ENCODE assay signal across 20 cellular contexts in genomic region chr20:57470212-57470522, GRCh38. TPM values are rescaled to one million over a fixed set of nuclear protein-coding genes. Genes with fewer than 3 reads are reported as not detected.
DNase-seq lines count a peak whose midpoint lies in the region; ATAC-seq and TF ChIP-seq lines count a peak whose summit lies in the region.
"Had no signal": no experiment of that assay in that cellular context is flagged by ENCODE, and none has a peak within 500 bp of the region (broad histone marks: within the 10 kb centered on the region; RNA-seq: fewer than 3 reads in every experiment).

No MANE protein-coding gene starts in this region.

- BruUV-seq in PC-3 (replicated peaks; lab: Mats Ljungman, UMichigan) = no TSS peak

- TF ChIP-seq EP300 in gastroesophageal sphincter (IDR thresholded peaks at IDR 0.05) = no peak

- H2AFZ ChIP-seq in GM23338 = peak overlapping the region; percentile 79
- no peak overlapping the region for H2AFZ ChIP-seq in PC-3 (ENCODE audit: low read length)

- no peaks in the 10 kb centered on the region for H3K9me2 ChIP-seq in GM23338 (ENCODE audit: insufficient read depth)
- no peaks in the 10 kb centered on the region for H3K9me2 ChIP-seq in PC-3 (replicated peaks; ENCODE audit: low read length)

- no peaks in the 10 kb centered on the region; the same call in 2 of the 3 replicates for H3K9me3 Mint-ChIP-seq in GM23338

- H3F3A ChIP-seq in GM23338 (replicated peaks; ENCODE audit: low read depth) (no peaks in the 10 kb centered on the region), PC-3 (ENCODE audit: low read length, unreplicated experiment) (no peaks in the 10 kb centered on the region)

- TF ChIP-seq POLR2A in gastroesophageal sphincter (IDR thresholded peaks at IDR 0.05) = no peak

- no peaks in the 10 kb centered on the region for H3K36me3 Mint-ChIP-seq in GM23338 (ENCODE audit: low read depth)

- H3K9ac ChIP-seq in PC-3 (ENCODE audit: low read length) = no peak overlapping the region

- H3K27ac Mint-ChIP-seq in GM23338 = no peak overlapping the region

- intact Hi-C loops in posterior vena cava (cut with DNase I) = loop anchor here in 1 of 2 donors (10.0 kb wide), 1 partner anchor 65 kb away; no protein-coding TSS in a partner anchor
- intact Hi-C loops in PC-3 (cut with micrococcal nuclease) = no loop called here

- whole genome bisulfite sequencing in gastroesophageal sphincter (ENCODE audit: low coverage in 1 of 2), 2 donors = 62 to 76% methylated on average over 5 to 6 of the region's 9 CpGs

- ATAC-seq in GM23338 (peak; percentile 36), gastroesophageal sphincter (no peak), PC-3 (no peak)
- ATAC-seq: activated CD4-positive, CD25-positive, alpha-beta regulatory T cell treated with anti-CD3 and anti-CD28 coated beads, Interleukin-2, amount 50 U/mL, for 24 hours had no signal

- H3K4me3 Mint-ChIP-seq in GM23338 = no peak overlapping the region; the same call in 2 of the 3 replicates

- CTCF ChIA-PET in PC-3 (lab: Charles Lee) = no interaction called here

- no peaks in the 10 kb centered on the region for H3K36me3 ChIP-seq in GM23338 (ENCODE audit: insufficient read depth)
- H3K36me3 ChIP-seq in gastroesophageal sphincter = no peaks in the 10 kb centered on the region
- H3K36me3 ChIP-seq in PC-3 (ENCODE audit: low read depth, low read length) = no peaks in the 10 kb centered on the region
- H3K36me3 ChIP-seq: SJSA1 had no signal

- H3K27ac ChIP-seq in GM23338 (ENCODE audit: low read depth) (no peak overlapping the region), gastroesophageal sphincter (peak overlapping the region; percentile 25 to 84 (median 64)), PC-3 (ENCODE audit: low read length) (no peak overlapping the region)
- H3K27ac ChIP-seq: epithelial cell of prostate, SJSA1 had no signal

- DNase-seq in GM23338 (ENCODE audit: low spot score) (no peak), NCI-H146 treated with DMSO at 0.1 percent for 48 hours (lab: John Stamatoyannopoulos, UW; ENCODE audit: unreplicated experiment) (peak; percentile 30), posterior vena cava (ENCODE audit: low spot score) (peak; percentile 32), PC-3 (no peak), SKM-1 (lab: John Stamatoyannopoulos, UW; ENCODE audit: unreplicated experiment) (no peak), NOMO-1 treated with dmso at 0.1 percent for 144 hours (lab: John Stamatoyannopoulos, UW; ENCODE audit: unreplicated experiment) (no peak), LoVo (ENCODE audit: low spot score) (no peak)
- DNase-seq: activated gamma-delta T cell treated with Interleukin-2 at 50 U/mL for 16 hours, AML-193, foreskin melanocyte, KBM-7, NCI-H1092 had no signal

- 0 out of 2 replicates have a peak overlapping the region, but pooled peaks have one; percentile 16 for H3K4me2 ChIP-seq in GM23338
- H3K4me2 ChIP-seq in PC-3 (ENCODE audit: low read length) = no peak overlapping the region

- H4K20me1 ChIP-seq in GM23338 (replicated peaks; ENCODE audit: insufficient read depth) (no peaks in the 10 kb centered on the region), PC-3 (ENCODE audit: low read length) (no peaks in the 10 kb centered on the region)

- peaks cover 40% of the 10 kb centered on the region for H3K4me1 Mint-ChIP-seq in GM23338

- H3K9me3 ChIP-seq in gastroesophageal sphincter = no peaks in the 10 kb centered on the region
- H3K9me3 ChIP-seq in PC-3 (ENCODE audit: low read length) = no peaks in the 10 kb centered on the region
- H3K9me3 ChIP-seq: Caco-2, SJSA1 had no signal

- peaks cover 17% of the 10 kb centered on the region for H3K27me3 Mint-ChIP-seq in GM23338 (ENCODE audit: insufficient read depth, low read depth, poor library complexity)

- H3K4me1 ChIP-seq in GM23338 (ENCODE audit: insufficient read depth) (peaks cover 15% of the 10 kb centered on the region), gastroesophageal sphincter (peaks cover 3 to 71% (median 15%) of the 10 kb centered on the region in 3 donors), PC-3 (ENCODE audit: insufficient read depth, low read length) (no peaks in the 10 kb centered on the region)
- H3K4me1 ChIP-seq: Caco-2 had no signal

- H3K4me3 ChIP-seq in GM23338 (no peak overlapping the region), gastroesophageal sphincter (no peak overlapping the region), PC-3 (ENCODE audit: low read length) (no peak overlapping the region)
- H3K4me3 ChIP-seq: dorsolateral prefrontal cortex, SJSA1 had no signal

- H3K79me2 ChIP-seq in GM23338 (replicated peaks; ENCODE audit: insufficient read depth) (no peaks in the 10 kb centered on the region), PC-3 (ENCODE audit: low read length) (no peaks in the 10 kb centered on the region)

- TF ChIP-seq CTCF in GM23338 (conservative IDR thresholded peaks at IDR 0.05; ENCODE audit: low read depth in 2 of 2) (no peak), gastroesophageal sphincter (IDR thresholded peaks at IDR 0.05) (no peak), PC-3 (conservative IDR thresholded peaks at IDR 0.05; ENCODE audit: low read depth, low read length) (no peak)

- POLR2A ChIA-PET in PC-3 (lab: Charles Lee; ENCODE audit: unreplicated experiment) = no interaction called here

- H3K27me3 ChIP-seq in GM23338 (ENCODE audit: insufficient read depth) = no peaks in the 10 kb centered on the region
- no peaks in the 10 kb centered on the region for H3K27me3 ChIP-seq in gastroesophageal sphincter
- peaks cover 48% of the 10 kb centered on the region for H3K27me3 ChIP-seq in PC-3 (ENCODE audit: low read length)
- H3K27me3 ChIP-seq: SJSA1 had no signal

TF ChIP-seq in GM23338, 12 proteins besides CTCF, POLR2A, EP300 and RAD21 (continues in another document):
- no peak for TF ChIP-seq NANOG (IDR thresholded peaks at IDR 0.05; ENCODE audit: borderline replicate concordance)
- TF ChIP-seq EZH2 (IDR thresholded peaks at IDR 0.05; ENCODE audit: low read depth, unreplicated experiment) = no peak
- no peak for TF ChIP-seq JUNB (IDR thresholded peaks at IDR 0.05; ENCODE audit: unreplicated experiment)
- TF ChIP-seq REST (IDR thresholded peaks at IDR 0.05; ENCODE audit: unreplicated experiment) = no peak

RNA-seq across cellular contexts. Expression of gene CTCFL, which starts 54.8 kb away (rescaled TPM):
- 1.4 and 2.1 TPM in 2 replicates for total RNA-seq in GM23338 (2014; rRNA removed; shearing (Covaris generic))
- 0.55 and 0.80 TPM in 2 replicates for polyA plus RNA-seq in GM23338 (2016; fragmentation: Nextera tagmentation; extraction: Ambion mirVana)
- total RNA-seq in gastroesophageal sphincter (not detected), posterior vena cava (not detected), PC-3 (2014; rRNA removed) (not detected in 2 replicates)
- total RNA-seq: Caco-2, lower leg skin, myocyte, SJSA1 had no signal

Comparison
In these comparisons a context has a peak if more than half of its experiments do, and no peak if none do; other contexts are left out.
1. DNase-seq: peak in NCI-H146 treated with DMSO at 0.1 percent for 48 hours (single experiment) and posterior vena cava (single experiment); none in GM23338 (single experiment), PC-3 (single experiment), SKM-1 (single experiment), NOMO-1 treated with dmso at 0.1 percent for 144 hours (single experiment) and LoVo (single experiment).
2. H3K27ac ChIP-seq: peak in gastroesophageal sphincter (4 of 4); none in GM23338 (single experiment) and PC-3 (single experiment).